In genomic region chr1:145215831-145216230, GRCh38 we compare ENCODE assay signal across 8 cellular contexts. TPM values are rescaled to one million over a fixed set of nuclear protein-coding genes. Genes with fewer than 3 reads are reported as not detected.
DNase-seq lines count a peak whose midpoint lies in the region; TF ChIP-seq lines count a peak whose summit lies in the region.
"Not testable (repeated sequence)": the region's sequence is repeated elsewhere in the genome, so short reads cannot be mapped to it uniquely, and the experiment has no call there.

No MANE protein-coding gene starts in this region.

- H3K9me3 ChIP-seq in right atrium auricular region: not testable (repeated sequence)

- H3K27ac ChIP-seq in coronary artery (peak overlapping the region; percentile 60 to 86), right atrium auricular region (peak overlapping the region in 1 of 2 donors; percentile 60)

- not testable (repeated sequence) for TF ChIP-seq CTCF in coronary artery (IDR thresholded peaks at IDR 0.05); right atrium auricular region (IDR thresholded peaks at IDR 0.05); nephron progenitor cell (IDR thresholded peaks at IDR 0.05)

- H3K27me3 Mint-ChIP-seq in nephron progenitor cell (ENCODE audit: low read depth, poor library complexity): not testable (repeated sequence)

- peak overlapping the region; percentile 78 for H3K4me3 ChIP-seq in coronary artery
- peak overlapping the region; percentile 52 to 66 for H3K4me3 ChIP-seq in right atrium auricular region

- H3K4me1 Mint-ChIP-seq in nephron progenitor cell: not testable (repeated sequence)

- not testable (repeated sequence) for H3K36me3 Mint-ChIP-seq in nephron progenitor cell (ENCODE audit: low read depth)

- H3K9me3 Mint-ChIP-seq in nephron progenitor cell: not testable (repeated sequence)

- H3K4me1 ChIP-seq in right atrium auricular region: not testable (repeated sequence)

- peak overlapping the region; percentile 77 for H3K4me3 Mint-ChIP-seq in nephron progenitor cell

- not testable (repeated sequence) for H3K36me3 ChIP-seq in right atrium auricular region

- H3K27ac Mint-ChIP-seq in nephron progenitor cell: not testable (repeated sequence)

- H3K27me3 ChIP-seq in right atrium auricular region: not testable (repeated sequence)

- DNase-seq in CD1c-positive myeloid dendritic cell (ENCODE audit: extremely low spot score) (peak; percentile 55), HPDE6-E6E7 (ENCODE audit: extremely low spot score) (peak; percentile 6), activated T-cell treated with anti-CD3 and anti-CD28 coated beads for 48 hours (ENCODE audit: low read depth) (peak; percentile 42), coronary artery (ENCODE audit: low spot score) (peak; percentile 74), right atrium auricular region (ENCODE audit: low spot score) (peak; percentile 56), nephron progenitor cell (peak; percentile 68)
- peak; percentile 44 to 58 for DNase-seq in stimulated activated CD8-positive, alpha-beta memory T cell treated with anti-CD3 and anti-CD28 coated beads, Interleukin-15, amount 100 ng/mL, for 48 hours (ENCODE audit: low read depth in 2 of 2)

- TF ChIP-seq POLR2A in Raji (IDR thresholded peaks at IDR 0.05; ENCODE audit: insufficient read depth, low read depth, low read length): peak; percentile 28; the same call in 1 of the 2 replicates

RNA-seq across cellular contexts. Expression of gene PPIAL4D, which starts 26.1 kb away (rescaled TPM):
- total RNA-seq in right atrium auricular region: not detected

Comparison
In these comparisons a context has a peak if more than half of its experiments do, and no peak if none do; other contexts are left out.
1. DNase-seq: peak in every context shown above with its lines; median percentile 74 in coronary artery; 68 in nephron progenitor cell; 56 in right atrium auricular region; 55 in CD1c-positive myeloid dendritic cell; 51 in stimulated activated CD8-positive, alpha-beta memory T cell treated with anti-CD3 and anti-CD28 coated beads, Interleukin-15, amount 100 ng/mL, for 48 hours; 42 in activated T-cell treated with anti-CD3 and anti-CD28 coated beads for 48 hours; 6 in HPDE6-E6E7.